ENCODE assay signal across 8 cellular contexts in genomic region chr14:76955575-76956252, GRCh38.
DNase-seq lines count a peak whose midpoint lies in the region; ATAC-seq and TF ChIP-seq lines count a peak whose summit lies in the region.

No MANE protein-coding gene starts in this region.

- peak; percentile 34 for TF ChIP-seq CTCF in DND-41 (IDR thresholded peaks at IDR 0.05; ENCODE audit: borderline replicate concordance, extremely low read depth, low read length, poor library complexity, severe bottlenecking)
- no peak for TF ChIP-seq CTCF in esophagus squamous epithelium (IDR thresholded peaks at IDR 0.05)
- TF ChIP-seq CTCF in neural progenitor cell (IDR thresholded peaks at IDR 0.05) = no peak
- TF ChIP-seq CTCF in upper lobe of left lung (IDR thresholded peaks at IDR 0.05) = no peak

- WGBS in esophagus squamous epithelium, 2 donors = 0 to 3% methylated on average over 10 of the region's 10 CpGs
- 14% methylated on average over 10 of the region's 10 CpGs for WGBS in upper lobe of left lung, 2 donors

- H3K9me3 ChIP-seq in DND-41 (ENCODE audit: insufficient read depth, low read length, severe bottlenecking) (no peaks in the 10 kb centered on the region), esophagus squamous epithelium (no peaks in the 10 kb centered on the region), neural progenitor cell (ENCODE audit: low read depth) (no peaks in the 10 kb centered on the region), upper lobe of left lung (no peaks in the 10 kb centered on the region)

- H4K20me1 ChIP-seq in DND-41 (ENCODE audit: insufficient read depth, low read length) (no peaks in the 10 kb centered on the region), neural progenitor cell (ENCODE audit: low read depth) (no peaks in the 10 kb centered on the region)

- H2AFZ ChIP-seq in DND-41 (ENCODE audit: low read depth, low read length) = peak overlapping the region; percentile 58
- H2AFZ ChIP-seq in neural progenitor cell (replicated peaks) = peak overlapping the region; percentile 92

- peak overlapping the region; percentile 91 for H3K27ac Mint-ChIP-seq in activated CD8-positive, alpha-beta memory T cell treated with anti-CD3 and anti-CD28 coated beads, Interleukin-2, amount 10 ng/mL, durations not matched to agents 7 days and 5 days
- peak overlapping the region; percentile 98 for H3K27ac Mint-ChIP-seq in neural progenitor cell

- peaks cover 73% of the 10 kb centered on the region for H3K4me1 Mint-ChIP-seq in activated CD8-positive, alpha-beta memory T cell treated with anti-CD3 and anti-CD28 coated beads, Interleukin-2, amount 10 ng/mL, durations not matched to agents 7 days and 5 days
- H3K4me1 Mint-ChIP-seq in neural progenitor cell = peaks cover 69% of the 10 kb centered on the region

- intact Hi-C loops in esophagus squamous epithelium (cut with DNase I) = no loop called here

- no peaks in the 10 kb centered on the region for H3K36me3 ChIP-seq in DND-41 (ENCODE audit: insufficient read depth, low read length)
- H3K36me3 ChIP-seq in esophagus squamous epithelium = no peaks in the 10 kb centered on the region
- no peaks in the 10 kb centered on the region for H3K36me3 ChIP-seq in neural progenitor cell
- H3K36me3 ChIP-seq in upper lobe of left lung = no peaks in the 10 kb centered on the region

- ATAC-seq in DND-41 (ENCODE audit: insufficient read depth, low read depth) (peak; percentile 61), GM21786 (IDR thresholded peaks at IDR 0.05; ENCODE audit: unreplicated experiment) (peak; percentile 39), upper lobe of left lung (ENCODE audit: low FRiP score in 2 of 2) (peak; percentile 38 to 59)
- ATAC-seq in activated CD8-positive, alpha-beta memory T cell treated with anti-CD3 and anti-CD28 coated beads, Interleukin-2, amount 10 ng/mL, durations not matched to agents 7 days and 5 days = peak; percentile 54

- CTCF ChIA-PET in activated CD8-positive, alpha-beta memory T cell treated with anti-CD3 and anti-CD28 coated beads, Interleukin-2, amount 10 ng/mL, durations not matched to agents 7 days and 5 days (lab: Charles Lee) = interaction anchor here (1.0 to 2.2 kb wide), 10 partner anchors 10 to 84 kb away, joined by 4 to 12 read pairs (median 5); no protein-coding TSS in a partner anchor

- H3K36me3 Mint-ChIP-seq in activated CD8-positive, alpha-beta memory T cell treated with anti-CD3 and anti-CD28 coated beads, Interleukin-2, amount 10 ng/mL, durations not matched to agents 7 days and 5 days = no peaks in the 10 kb centered on the region
- H3K36me3 Mint-ChIP-seq in neural progenitor cell = no peaks in the 10 kb centered on the region

- H3K79me2 ChIP-seq in DND-41 (ENCODE audit: insufficient read depth, low read length) (no peaks in the 10 kb centered on the region), neural progenitor cell (ENCODE audit: low read depth) (no peaks in the 10 kb centered on the region)

- peak in 1 of 4 donors; percentile 4 for TF ChIP-seq POLR2A in esophagus squamous epithelium (IDR thresholded peaks at IDR 0.05)
- no peak for TF ChIP-seq POLR2A in upper lobe of left lung (IDR thresholded peaks at IDR 0.05)

- DNase-seq in DND-41 (peak; percentile 74), NCI-H2227 treated with DMSO at 0.1 percent for 48 hours (lab: John Stamatoyannopoulos, UW) (peak; percentile 90), esophagus squamous epithelium (lab: John Stamatoyannopoulos, UW) (no peak), neural progenitor cell (ENCODE audit: low spot score) (no peak), upper lobe of left lung (peak in 1 of 2 donors; percentile 66), cerebellum (ENCODE audit: low spot score) (no peak)
- peak; percentile 78 for DNase-seq in activated CD8-positive, alpha-beta memory T cell treated with anti-CD3 and anti-CD28 coated beads, Interleukin-2, amount 10 ng/mL, durations not matched to agents 7 days and 5 days

- no peaks in the 10 kb centered on the region for H3K27me3 Mint-ChIP-seq in activated CD8-positive, alpha-beta memory T cell treated with anti-CD3 and anti-CD28 coated beads, Interleukin-2, amount 10 ng/mL, durations not matched to agents 7 days and 5 days
- H3K27me3 Mint-ChIP-seq in neural progenitor cell (ENCODE audit: insufficient read depth, low read depth) = peaks cover 8% of the 10 kb centered on the region

- H3K4me3 ChIP-seq in DND-41 (ENCODE audit: low read depth in 1 of 2, low read length in 2 of 2) (peak overlapping the region; percentile 11 to 65; a peak in 3 of 4 replicates), esophagus squamous epithelium (peak overlapping the region in 3 of 4 donors; percentile 44 to 66 (median 49)), neural progenitor cell (peak overlapping the region; percentile 57), upper lobe of left lung (peak overlapping the region; percentile 6 to 55 (median 43))

- peak overlapping the region; percentile 94 for H3K4me2 ChIP-seq in DND-41 (ENCODE audit: insufficient read depth, low read length)
- peak overlapping the region; percentile 89 for H3K4me2 ChIP-seq in neural progenitor cell

- TF ChIP-seq EP300 in upper lobe of left lung (IDR thresholded peaks at IDR 0.05) = peak in 1 of 4 donors; percentile 10

- peak overlapping the region; percentile 70 for H3K4me3 Mint-ChIP-seq in activated CD8-positive, alpha-beta memory T cell treated with anti-CD3 and anti-CD28 coated beads, Interleukin-2, amount 10 ng/mL, durations not matched to agents 7 days and 5 days
- H3K4me3 Mint-ChIP-seq in neural progenitor cell = peak overlapping the region; percentile 81

- peak overlapping the region; percentile 60 for H3K9ac ChIP-seq in DND-41 (ENCODE audit: low read depth, low read length)
- H3K9ac ChIP-seq in neural progenitor cell = no peak overlapping the region

- H3K4me1 ChIP-seq in DND-41 (ENCODE audit: insufficient read depth, low read length) = peaks cover 45% of the 10 kb centered on the region
- H3K4me1 ChIP-seq in esophagus squamous epithelium = peaks cover 66 to 98% (median 69%) of the 10 kb centered on the region in 3 donors
- H3K4me1 ChIP-seq in neural progenitor cell = peaks cover 27% of the 10 kb centered on the region
- H3K4me1 ChIP-seq in upper lobe of left lung = peaks cover 51 to 73% (median 62%) of the 10 kb centered on the region in 4 donors

- peaks cover 30% of the 10 kb centered on the region for H3F3A ChIP-seq in neural progenitor cell (ENCODE audit: low read depth)

- no peaks in the 10 kb centered on the region for H3K27me3 ChIP-seq in DND-41 (ENCODE audit: insufficient read depth, low read length, poor library complexity)
- no peaks in the 10 kb centered on the region for H3K27me3 ChIP-seq in esophagus squamous epithelium
- no peaks in the 10 kb centered on the region for H3K27me3 ChIP-seq in neural progenitor cell
- no peaks in the 10 kb centered on the region for H3K27me3 ChIP-seq in upper lobe of left lung

- H3K27ac ChIP-seq in DND-41 (ENCODE audit: low read length) = peak overlapping the region; percentile 92
- H3K27ac ChIP-seq in esophagus squamous epithelium = peak overlapping the region; percentile 84 to 96 (median 92)
- no peak overlapping the region for H3K27ac ChIP-seq in neural progenitor cell
- peak overlapping the region; percentile 91 to 98 (median 97) for H3K27ac ChIP-seq in upper lobe of left lung

- H3K9me3 Mint-ChIP-seq in activated CD8-positive, alpha-beta memory T cell treated with anti-CD3 and anti-CD28 coated beads, Interleukin-2, amount 10 ng/mL, durations not matched to agents 7 days and 5 days (ENCODE audit: low read depth) = no peaks in the 10 kb centered on the region
- H3K9me3 Mint-ChIP-seq in neural progenitor cell = no peaks in the 10 kb centered on the region

Comparison
In these comparisons a context has a peak if more than half of its experiments do, and no peak if none do; other contexts are left out.
1. DNase-seq: peak in DND-41 (single experiment), NCI-H2227 treated with DMSO at 0.1 percent for 48 hours (single experiment) and activated CD8-positive, alpha-beta memory T cell treated with anti-CD3 and anti-CD28 coated beads, Interleukin-2, amount 10 ng/mL, durations not matched to agents 7 days and 5 days (single experiment); none in esophagus squamous epithelium (single experiment), neural progenitor cell (single experiment) and cerebellum (single experiment).
2. Peak in every context shown above with its lines, with median percentiles within 50 percentile points of each other: ATAC-seq and H3K4me3 ChIP-seq.